1 cellular context compared by ENCODE assay signal in the genomic region with DNA sequence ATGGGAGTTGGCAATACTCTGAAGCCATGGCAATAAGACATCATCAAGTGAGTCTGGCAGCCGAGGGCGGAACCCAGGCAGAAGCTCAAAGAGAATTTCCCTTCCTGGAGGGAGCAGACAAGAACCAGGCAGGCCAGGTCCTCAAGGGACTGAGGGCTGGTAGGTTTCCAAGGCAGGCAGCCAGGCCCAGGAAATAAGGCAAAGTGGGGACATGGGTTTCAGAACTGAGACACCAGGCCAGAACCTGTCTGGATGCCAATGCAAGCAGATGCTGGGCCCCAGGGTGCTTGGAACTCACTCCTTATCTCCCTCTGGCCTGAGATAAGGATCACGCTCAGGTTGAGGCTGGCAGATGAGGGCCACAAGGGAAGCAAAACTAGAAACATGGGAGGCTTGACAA.
TF ChIP-seq lines count a peak whose summit lies in the region.

No MANE protein-coding gene starts in this region.

TF ChIP-seq in H1, 55 proteins besides CTCF, POLR2A, EP300 and RAD21 (continued from another document):
- TF ChIP-seq TBP (IDR thresholded peaks at IDR 0.05; ENCODE audit: low read depth, low read length) (no peak), ASH2L (IDR thresholded peaks at IDR 0.05; ENCODE audit: low read length) (no peak), RFX5 (IDR thresholded peaks at IDR 0.05; ENCODE audit: borderline replicate concordance, low read depth, low read length) (no peak), ZNF274 (IDR thresholded peaks at IDR 0.05; ENCODE audit: borderline replicate concordance, extremely low read depth, low read length) (no peak), SP4 (IDR thresholded peaks at IDR 0.05; ENCODE audit: low read length) (no peak), CTBP2 (IDR thresholded peaks at IDR 0.05; ENCODE audit: borderline replicate concordance, insufficient read depth, insufficient read length, low read length) (no peak), CBX5 (IDR thresholded peaks at IDR 0.05; ENCODE audit: low read depth, low read length) (no peak), HDAC6 (IDR thresholded peaks at IDR 0.05; ENCODE audit: low read depth, low read length) (no peak), CBX8 (IDR thresholded peaks at IDR 0.05; ENCODE audit: borderline replicate concordance, low read depth, low read length) (no peak), TAF1 (IDR thresholded peaks at IDR 0.05; ENCODE audit: low read depth, low read length) (no peak), SAP30 (IDR thresholded peaks at IDR 0.05; ENCODE audit: insufficient read depth, insufficient replicate concordance, low read length) (no peak)
- TF ChIP-seq, protein P1, sequence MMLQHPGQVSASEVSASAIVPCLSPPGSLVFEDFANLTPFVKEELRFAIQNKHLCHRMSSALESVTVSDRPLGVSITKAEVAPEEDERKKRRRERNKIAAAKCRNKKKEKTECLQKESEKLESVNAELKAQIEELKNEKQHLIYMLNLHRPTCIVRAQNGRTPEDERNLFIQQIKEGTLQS (IDR thresholded peaks at IDR 0.05; ENCODE audit: insufficient read depth, low read depth, low read length) = no peak
TF ChIP-seq in H1: peak in this region for 0.
